11 cellular contexts compared by ENCODE assay signal in the genomic region with DNA sequence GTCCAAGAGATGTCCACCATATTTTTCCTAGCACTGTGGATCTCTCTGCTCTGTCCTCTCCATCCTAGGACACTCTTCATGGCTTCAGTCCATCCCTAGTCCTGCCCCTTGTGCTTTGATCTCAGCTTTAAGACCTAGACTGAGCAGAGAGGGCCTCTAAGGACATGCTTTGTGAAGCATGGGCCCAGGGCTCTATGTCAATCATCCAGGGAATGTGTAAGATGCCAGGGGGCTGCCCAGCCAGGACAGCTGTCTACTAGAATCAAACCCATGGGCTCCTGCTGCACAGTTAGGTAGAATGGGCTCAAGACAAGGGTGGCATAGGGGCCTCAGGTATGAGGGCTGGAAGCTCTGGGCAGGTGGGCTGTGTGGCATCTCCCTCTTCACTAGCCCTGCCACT. TPM values are rescaled to one million over a fixed set of nuclear protein-coding genes. Genes with fewer than 3 reads are reported as not detected.
A peak's percentile ranks its signal among the peaks of the same experiment; 100 is the strongest.
DNase-seq lines count a peak whose midpoint lies in the region; ATAC-seq, FAIRE-seq and TF ChIP-seq lines count a peak whose summit lies in the region.
"Had no signal": no experiment of that assay in that cellular context is flagged by ENCODE, and none has a peak within 500 bp of the region (broad histone marks: within the 10 kb centered on the region; RNA-seq: fewer than 3 reads in every experiment).

No MANE protein-coding gene starts in this region.

- H3K27me3 Mint-ChIP-seq in brain: peaks cover 2% of the 10 kb centered on the region
- H3K27me3 Mint-ChIP-seq in naive thymus-derived CD4-positive, alpha-beta T cell: no peaks in the 10 kb centered on the region

- H3K36me3 Mint-ChIP-seq in activated naive CD4-positive, alpha-beta T cell treated with anti-CD3 and anti-CD28 coated beads, Interleukin-2, amount 50 U/mL, for 72 hours: no peaks in the 10 kb centered on the region
- H3K36me3 Mint-ChIP-seq in brain: peaks cover 35% of the 10 kb centered on the region
- H3K36me3 Mint-ChIP-seq in naive thymus-derived CD4-positive, alpha-beta T cell: peaks cover 0 to 39% (median 3%) of the 10 kb centered on the region in 5 donors

- peaks cover 0 to 26% (median 0%) of the 10 kb centered on the region in 3 experiments for H3K36me3 ChIP-seq in naive thymus-derived CD4-positive, alpha-beta T cell (ENCODE audit: control insufficient read depth in 2 of 3, insufficient read depth in 3 of 3, low read length in 3 of 3)

- no peaks in the 10 kb centered on the region for H3K9me3 ChIP-seq in naive thymus-derived CD4-positive, alpha-beta T cell (ENCODE audit: control insufficient read depth in 2 of 3, low read length in 3 of 3)
- H3K9me3 ChIP-seq: heart right ventricle had no signal

- DNase-seq in activated naive CD4-positive, alpha-beta T cell treated with anti-CD3 and anti-CD28 coated beads, Interleukin-2, amount 50 U/mL, for 72 hours (ENCODE audit: low spot score in 2 of 2): no peak
- no peak for DNase-seq in activated naive CD4-positive, alpha-beta T cell treated with Interleukin-2 at 50 U/mL for 16 hours
- no peak for DNase-seq in naive thymus-derived CD4-positive, alpha-beta T cell
- DNase-seq in ureter (ENCODE audit: low spot score) (peak; percentile 26), GM12891 (ENCODE audit: insufficient read length, low spot score) (no peak), KG1 (lab: John Stamatoyannopoulos, UW) (no peak)
- DNase-seq: NCI-H526 treated with DMSO at 0.1 percent for 48 hours; stimulated activated CD4-positive, alpha-beta T cell treated with anti-CD3 and anti-CD28 coated beads, Interleukin-1b, Interleukin-23, amount 100 ng/mL, for 48 hours had no signal

- peak overlapping the region in 3 of 5 experiments; percentile 30 to 55 (median 42) for H3K4me3 Mint-ChIP-seq in brain
- no peak overlapping the region for H3K4me3 Mint-ChIP-seq in naive thymus-derived CD4-positive, alpha-beta T cell

- H3K4me1 ChIP-seq in naive thymus-derived CD4-positive, alpha-beta T cell (ENCODE audit: control insufficient read depth in 2 of 2, insufficient read depth in 2 of 2, low read length in 2 of 2): no peaks in the 10 kb centered on the region

- H3K27me3 ChIP-seq in naive thymus-derived CD4-positive, alpha-beta T cell (ENCODE audit: control insufficient read depth in 2 of 2, insufficient read depth in 2 of 2, low read length in 2 of 2): no peaks in the 10 kb centered on the region
- H3K27me3 ChIP-seq: heart right ventricle had no signal

- CTCF ChIA-PET in naive thymus-derived CD4-positive, alpha-beta T cell (lab: Charles Lee): interaction anchor here (0.9 kb wide), 1 partner anchor 10 kb away, joined by 3 read pairs; no protein-coding TSS in a partner anchor

- ATAC-seq in activated naive CD4-positive, alpha-beta T cell treated with anti-CD3 and anti-CD28 coated beads, Interleukin-2, amount 50 U/mL, for 72 hours: no peak
- no peak for ATAC-seq in naive thymus-derived CD4-positive, alpha-beta T cell
- ATAC-seq in HG03460 (IDR thresholded peaks at IDR 0.05; ENCODE audit: unreplicated experiment): no peak

- POLR2A ChIA-PET in naive thymus-derived CD4-positive, alpha-beta T cell (lab: Charles Lee): no interaction called here

- TF ChIP-seq CTCF in brain (conservative IDR thresholded peaks at IDR 0.05): no peak

- intact Hi-C loops in naive thymus-derived CD4-positive, alpha-beta T cell (cut with micrococcal nuclease): no loop called here

- FAIRE-seq in GM12891 (lab: Jason Lieb, UNC): no peak

- H3K4me1 Mint-ChIP-seq in brain: peaks cover 72% of the 10 kb centered on the region
- H3K4me1 Mint-ChIP-seq in naive thymus-derived CD4-positive, alpha-beta T cell: peaks cover 16 to 65% (median 55%) of the 10 kb centered on the region in 7 donors

- H3K4me3 ChIP-seq in naive thymus-derived CD4-positive, alpha-beta T cell (ENCODE audit: low read length): no peak overlapping the region

- no peak overlapping the region for H3K27ac ChIP-seq in naive thymus-derived CD4-positive, alpha-beta T cell (ENCODE audit: low read depth, low read length)
- H3K27ac ChIP-seq: heart right ventricle had no signal

- peak overlapping the region; percentile 48 to 91 for H3K27ac Mint-ChIP-seq in activated naive CD4-positive, alpha-beta T cell treated with anti-CD3 and anti-CD28 coated beads, Interleukin-2, amount 50 U/mL, for 72 hours
- peak overlapping the region; percentile 53 to 84 (median 72) for H3K27ac Mint-ChIP-seq in brain
- peak overlapping the region in 6 of 9 donors; percentile 15 to 82 (median 66) for H3K27ac Mint-ChIP-seq in naive thymus-derived CD4-positive, alpha-beta T cell

- no peak for TF ChIP-seq POLR2A in GM12891 (IDR thresholded peaks at IDR 0.05; ENCODE audit: low read depth, low read length)

- no peaks in the 10 kb centered on the region for H3K9me3 Mint-ChIP-seq in activated naive CD4-positive, alpha-beta T cell treated with anti-CD3 and anti-CD28 coated beads, Interleukin-2, amount 50 U/mL, for 72 hours
- H3K9me3 Mint-ChIP-seq in brain: no peaks in the 10 kb centered on the region
- no peaks in the 10 kb centered on the region for H3K9me3 Mint-ChIP-seq in naive thymus-derived CD4-positive, alpha-beta T cell

TF ChIP-seq in GM12891, 5 proteins besides CTCF, POLR2A, EP300 and RAD21:
- TF ChIP-seq POU2F2 (IDR thresholded peaks at IDR 0.05; ENCODE audit: low read depth, low read length) (no peak), TAF1 (IDR thresholded peaks at IDR 0.05; ENCODE audit: low read depth, low read length) (no peak), PAX5 (IDR thresholded peaks at IDR 0.05; ENCODE audit: insufficient read depth, low read length, severe bottlenecking) (no peak), POLR2AphosphoS5 (IDR thresholded peaks at IDR 0.05; ENCODE audit: low read depth, low read length) (no peak), SPI1 (IDR thresholded peaks at IDR 0.05; ENCODE audit: low read depth, low read length) (no peak)

RNA-seq across cellular contexts. Expression of a gene that starts 24.9 kb away (rescaled TPM):
- 10 to 100 TPM; 15.9 to 24.7 TPM for total RNA-seq in activated naive CD4-positive, alpha-beta T cell treated with anti-CD3 and anti-CD28 coated beads, Interleukin-2, amount 50 U/mL, for 72 hours
- 9.4 TPM for polyA plus RNA-seq in brain (ENCODE audit: insufficient read depth, low read depth, low replicate concordance)
- 10 to 100 TPM; 19.1 to 38.6 (median 28.6) TPM for total RNA-seq in naive thymus-derived CD4-positive, alpha-beta T cell
- polyA plus RNA-seq in naive thymus-derived CD4-positive, alpha-beta T cell: 1 to 10 TPM in 1 of 2 donors, under 1 TPM in 1; 0.77 to 1.1 TPM
- 28.7 TPM for total RNA-seq in ureter
- 9.6 TPM for polyA plus RNA-seq in GM12891 (2012; ENCODE audit: low read depth, missing spikeins)

Comparison
In these comparisons a context has a peak if more than half of its experiments do, and no peak if none do; other contexts are left out.
1. H3K4me3 Mint-ChIP-seq: peak in brain (3 of 5); none in naive thymus-derived CD4-positive, alpha-beta T cell (0 of 10).
2. Peak in every context shown above with its lines, with median percentiles within 50 percentile points of each other: H3K27ac Mint-ChIP-seq.